ENCODE assay signal across 8 cellular contexts in genomic region chr10:75234017-75234682, GRCh38. TPM values are rescaled to one million over a fixed set of nuclear protein-coding genes. Genes with fewer than 3 reads are reported as not detected.
A peak's percentile ranks its signal among the peaks of the same experiment; 100 is the strongest.
DNase-seq lines count a peak whose midpoint lies in the region; ATAC-seq and TF ChIP-seq lines count a peak whose summit lies in the region.

No MANE protein-coding gene starts in this region.

- peak overlapping the region; percentile 99 for H3K4me2 ChIP-seq in DOHH2 (ENCODE audit: low read length)

- no peaks in the 10 kb centered on the region for H3K27me3 ChIP-seq in DOHH2 (ENCODE audit: control insufficient read depth, low read length)
- H3K27me3 ChIP-seq in thymus (ENCODE audit: control insufficient read depth, insufficient read depth): no peaks in the 10 kb centered on the region

- 5% methylated on average over 48 of the region's 48 CpGs for WGBS in thymus

- no peaks in the 10 kb centered on the region for H4K20me1 ChIP-seq in DOHH2 (ENCODE audit: control insufficient read depth, insufficient read depth, low read depth, low read length)

- H3K4me3 Mint-ChIP-seq in osteocyte (ENCODE audit: unreplicated experiment): peak overlapping the region; percentile 63

- no peak for TF ChIP-seq CTCF in DOHH2 (IDR thresholded peaks at IDR 0.05; ENCODE audit: low read depth, low read length, poor library complexity, severe bottlenecking)
- no peak for TF ChIP-seq CTCF in osteocyte (IDR thresholded peaks at IDR 0.05)

- H3K4me3 ChIP-seq in DOHH2 (ENCODE audit: low read length) (peak overlapping the region; percentile 84), thymus (ENCODE audit: low read length) (peak overlapping the region; percentile 77)

- peak overlapping the region; percentile 86 to 95 for H3K27ac Mint-ChIP-seq in activated naive CD4-positive, alpha-beta T cell treated with anti-CD3 and anti-CD28 coated beads, Interleukin-2, amount 50 U/mL, for 72 hours
- peak overlapping the region; percentile 62 for H3K27ac Mint-ChIP-seq in osteocyte (ENCODE audit: unreplicated experiment)

- H3K9me3 ChIP-seq in DOHH2 (ENCODE audit: control insufficient read depth, insufficient read depth, low read length) (no peaks in the 10 kb centered on the region), thymus (ENCODE audit: control insufficient read depth) (no peaks in the 10 kb centered on the region)

- no peaks in the 10 kb centered on the region for H3K9me3 Mint-ChIP-seq in activated naive CD4-positive, alpha-beta T cell treated with anti-CD3 and anti-CD28 coated beads, Interleukin-2, amount 50 U/mL, for 72 hours
- no peaks in the 10 kb centered on the region for H3K9me3 Mint-ChIP-seq in osteocyte (ENCODE audit: unreplicated experiment)

- H3K36me3 ChIP-seq in DOHH2 (ENCODE audit: control insufficient read depth, low read length) (peaks cover 48% of the 10 kb centered on the region), thymus (ENCODE audit: control insufficient read depth, insufficient read depth) (peaks cover 6% of the 10 kb centered on the region)

- peak overlapping the region; percentile 76 for H3K27ac ChIP-seq in DOHH2 (ENCODE audit: low read depth, low read length)
- H3K27ac ChIP-seq in thymus (ENCODE audit: low read depth): peak overlapping the region; percentile 91

- ATAC-seq in activated naive CD4-positive, alpha-beta T cell treated with anti-CD3 and anti-CD28 coated beads, Interleukin-2, amount 50 U/mL, for 72 hours: peak; percentile 66 to 81

- DNase-seq in GOT3 (lab: John Stamatoyannopoulos, UW) (peak; percentile 55), M059J (ENCODE audit: low read depth) (peak; percentile 20), SK-N-DZ (ENCODE audit: low spot score) (peak; percentile 68), glomerular visceral epithelial cell (ENCODE audit: extremely low spot score) (peak; percentile 97), osteocyte (ENCODE audit: extremely low spot score, unreplicated experiment) (peak; percentile 94)
- peak; percentile 96 to 99 for DNase-seq in activated naive CD4-positive, alpha-beta T cell treated with anti-CD3 and anti-CD28 coated beads, Interleukin-2, amount 50 U/mL, for 72 hours (ENCODE audit: low spot score in 2 of 2)

- H3K79me2 ChIP-seq in DOHH2 (ENCODE audit: control insufficient read depth, low read length): peaks cover 44% of the 10 kb centered on the region

- no peaks in the 10 kb centered on the region for H3K9me2 ChIP-seq in DOHH2 (replicated peaks; ENCODE audit: control insufficient read depth, low read length)

- peaks cover 32% of the 10 kb centered on the region for H3F3A ChIP-seq in DOHH2 (ENCODE audit: control insufficient read depth, insufficient read depth)

- H3K27me3 Mint-ChIP-seq in osteocyte (ENCODE audit: unreplicated experiment): no peaks in the 10 kb centered on the region

- H3K36me3 Mint-ChIP-seq in activated naive CD4-positive, alpha-beta T cell treated with anti-CD3 and anti-CD28 coated beads, Interleukin-2, amount 50 U/mL, for 72 hours: peaks cover 17 to 21% of the 10 kb centered on the region in 2 donors
- H3K36me3 Mint-ChIP-seq in osteocyte (ENCODE audit: unreplicated experiment): peaks cover 20% of the 10 kb centered on the region

- H3K4me1 ChIP-seq in DOHH2 (ENCODE audit: control insufficient read depth, low read length) (peaks cover 29% of the 10 kb centered on the region), thymus (ENCODE audit: control insufficient read depth, insufficient read depth, low read length) (peaks cover 2% of the 10 kb centered on the region)

- H3K4me1 Mint-ChIP-seq in osteocyte (ENCODE audit: unreplicated experiment): peaks cover 24% of the 10 kb centered on the region

RNA-seq across cellular contexts. Expression of gene COMTD1, which starts 1.6 kb away (rescaled TPM):
- total RNA-seq in M059J (2014; rRNA removed; shearing (Covaris generic)): 5.6 and 16.4 TPM in 2 replicates
- polyA plus RNA-seq in SK-N-DZ (2014; cell fraction: cytosol; rRNA removed): 32.1 and 37.4 TPM in 2 replicates
- 116 and 123 TPM in 2 replicates for polyA plus RNA-seq in SK-N-DZ (2014; cell fraction: nucleus; rRNA removed)
- 10 to 100 TPM; 34.7 to 40.1 TPM for total RNA-seq in activated naive CD4-positive, alpha-beta T cell treated with anti-CD3 and anti-CD28 coated beads, Interleukin-2, amount 50 U/mL, for 72 hours
- total RNA-seq in osteocyte: 12.9 and 15.7 TPM in 2 replicates
- polyA plus RNA-seq in thymus: 40.7 TPM

RNA-seq across cellular contexts. Expression of gene VDAC2, which starts 23.6 kb away (rescaled TPM):
- 185 and 226 TPM in 2 replicates for total RNA-seq in M059J (2014; rRNA removed; shearing (Covaris generic))
- 283 and 329 TPM in 2 replicates for polyA plus RNA-seq in SK-N-DZ (2014; cell fraction: cytosol; rRNA removed)
- polyA plus RNA-seq in SK-N-DZ (2014; cell fraction: nucleus; rRNA removed): 217 and 226 TPM in 2 replicates
- total RNA-seq in activated naive CD4-positive, alpha-beta T cell treated with anti-CD3 and anti-CD28 coated beads, Interleukin-2, amount 50 U/mL, for 72 hours: 100 to 1,000 TPM; 192 to 271 TPM
- total RNA-seq in osteocyte: 130 TPM in 2 replicates
- 146 TPM for polyA plus RNA-seq in thymus

Comparison
In these comparisons a context has a peak if more than half of its experiments do, and no peak if none do; other contexts are left out.
1. Peak in every context shown above with its lines: DNase-seq, ATAC-seq, H3K4me3 ChIP-seq and H3K27ac ChIP-seq.
2. DNase-seq: peak in every context shown above with its lines; median percentile 98 in activated naive CD4-positive, alpha-beta T cell treated with anti-CD3 and anti-CD28 coated beads, Interleukin-2, amount 50 U/mL, for 72 hours; 97 in glomerular visceral epithelial cell; 94 in osteocyte; 68 in SK-N-DZ; 55 in GOT3; 20 in M059J.